Comparison of ENCODE assay signal across 1 cellular context in the genomic region with DNA sequence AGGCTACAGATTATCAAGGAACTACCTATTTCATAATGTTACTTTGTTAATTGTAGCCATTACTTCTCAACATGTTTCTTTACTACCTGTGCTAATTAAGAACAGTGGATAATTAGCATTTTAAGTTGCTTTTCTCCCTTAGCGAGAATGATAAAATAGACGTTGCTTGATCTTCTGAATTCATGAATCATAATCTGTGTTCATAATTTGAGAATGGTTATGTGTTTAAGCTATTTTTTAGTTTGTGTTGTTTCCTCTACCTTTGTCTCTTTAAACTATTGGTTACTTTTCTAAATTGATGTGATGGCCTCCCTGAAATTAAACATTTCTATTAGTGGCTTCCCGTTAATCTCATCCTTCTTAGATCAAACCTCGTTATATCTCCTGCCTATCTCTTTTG.
TF ChIP-seq lines count a peak whose summit lies in the region.

TSS of gene ZRANB1 (plus strand) at position 301 of the 400 bp plus-strand sequence. CDS start 371 bp downstream, outside the sequence.

TF ChIP-seq in SK-N-SH treated with all-trans-retinoic acid at 6 μM for 48 hours, 23 proteins besides CTCF, POLR2A, EP300 and RAD21 (continued from another document):
- TF ChIP-seq, protein P1, sequence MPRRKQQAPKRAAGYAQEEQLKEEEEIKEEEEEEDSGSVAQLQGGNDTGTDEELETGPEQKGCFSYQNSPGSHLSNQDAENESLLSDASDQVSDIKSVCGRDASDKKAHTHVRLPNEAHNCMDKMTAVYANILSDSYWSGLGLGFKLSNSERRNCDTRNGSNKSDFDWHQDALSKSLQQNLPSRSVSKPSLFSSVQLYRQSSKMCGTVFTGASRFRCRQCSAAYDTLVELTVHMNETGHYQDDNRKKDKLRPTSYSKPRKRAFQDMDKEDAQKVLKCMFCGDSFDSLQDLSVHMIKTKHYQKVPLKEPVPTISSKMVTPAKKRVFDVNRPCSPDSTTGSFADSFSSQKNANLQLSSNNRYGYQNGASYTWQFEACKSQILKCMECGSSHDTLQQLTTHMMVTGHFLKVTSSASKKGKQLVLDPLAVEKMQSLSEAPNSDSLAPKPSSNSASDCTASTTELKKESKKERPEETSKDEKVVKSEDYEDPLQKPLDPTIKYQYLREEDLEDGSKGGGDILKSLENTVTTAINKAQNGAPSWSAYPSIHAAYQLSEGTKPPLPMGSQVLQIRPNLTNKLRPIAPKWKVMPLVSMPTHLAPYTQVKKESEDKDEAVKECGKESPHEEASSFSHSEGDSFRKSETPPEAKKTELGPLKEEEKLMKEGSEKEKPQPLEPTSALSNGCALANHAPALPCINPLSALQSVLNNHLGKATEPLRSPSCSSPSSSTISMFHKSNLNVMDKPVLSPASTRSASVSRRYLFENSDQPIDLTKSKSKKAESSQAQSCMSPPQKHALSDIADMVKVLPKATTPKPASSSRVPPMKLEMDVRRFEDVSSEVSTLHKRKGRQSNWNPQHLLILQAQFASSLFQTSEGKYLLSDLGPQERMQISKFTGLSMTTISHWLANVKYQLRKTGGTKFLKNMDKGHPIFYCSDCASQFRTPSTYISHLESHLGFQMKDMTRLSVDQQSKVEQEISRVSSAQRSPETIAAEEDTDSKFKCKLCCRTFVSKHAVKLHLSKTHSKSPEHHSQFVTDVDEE (CRISPR knock-in tag; IDR thresholded peaks at IDR 0.05), result no peak
- TF ChIP-seq CSDC2 (CRISPR knock-in tag; IDR thresholded peaks at IDR 0.05) (no peak), RARB (CRISPR knock-in tag; IDR thresholded peaks at IDR 0.05) (no peak), PPARA (CRISPR knock-in tag; IDR thresholded peaks at IDR 0.05; ENCODE audit: borderline replicate concordance) (no peak), ZNF8 (CRISPR knock-in tag; IDR thresholded peaks at IDR 0.05) (no peak), ZNF70 (CRISPR knock-in tag; IDR thresholded peaks at IDR 0.05) (no peak)
- TF ChIP-seq, protein P2, sequence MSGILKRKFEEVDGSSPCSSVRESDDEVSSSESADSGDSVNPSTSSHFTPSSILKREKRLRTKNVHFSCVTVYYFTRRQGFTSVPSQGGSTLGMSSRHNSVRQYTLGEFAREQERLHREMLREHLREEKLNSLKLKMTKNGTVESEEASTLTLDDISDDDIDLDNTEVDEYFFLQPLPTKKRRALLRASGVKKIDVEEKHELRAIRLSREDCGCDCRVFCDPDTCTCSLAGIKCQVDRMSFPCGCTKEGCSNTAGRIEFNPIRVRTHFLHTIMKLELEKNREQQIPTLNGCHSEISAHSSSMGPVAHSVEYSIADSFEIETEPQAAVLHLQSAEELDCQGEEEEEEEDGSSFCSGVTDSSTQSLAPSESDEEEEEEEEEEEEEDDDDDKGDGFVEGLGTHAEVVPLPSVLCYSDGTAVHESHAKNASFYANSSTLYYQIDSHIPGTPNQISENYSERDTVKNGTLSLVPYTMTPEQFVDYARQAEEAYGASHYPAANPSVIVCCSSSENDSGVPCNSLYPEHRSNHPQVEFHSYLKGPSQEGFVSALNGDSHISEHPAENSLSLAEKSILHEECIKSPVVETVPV (CRISPR knock-in tag; IDR thresholded peaks at IDR 0.05), result no peak
